8 cellular contexts compared by ENCODE assay signal in genomic region chr5:74919487-74919886, GRCh38. TPM values are rescaled to one million over a fixed set of nuclear protein-coding genes. Genes with fewer than 3 reads are reported as not detected.
DNase-seq lines count a peak whose midpoint lies in the region; ATAC-seq and TF ChIP-seq lines count a peak whose summit lies in the region.

No MANE protein-coding gene starts in this region.

- 3% methylated on average over 6 of the region's 6 CpGs for WGBS in right lobe of liver (ENCODE audit: insufficient coverage, low coverage, low lambda C conversion rate, missing lambda C conversion rate)

- H3K27me3 ChIP-seq in right lobe of liver: no peaks in the 10 kb centered on the region

- no peaks in the 10 kb centered on the region for H3K36me3 ChIP-seq in right lobe of liver

- no peak for DNase-seq in AG09309 (ENCODE audit: low read depth)
- peak; percentile 55 for DNase-seq in NCI-H748 treated with DMSO at 0.1 percent for 48 hours (lab: John Stamatoyannopoulos, UW)
- DNase-seq in central memory CD4-positive, alpha-beta T cell: peak; percentile 10
- DNase-seq in right lobe of liver: no peak

- intact Hi-C loops in right lobe of liver (cut with DNase I): loop anchor here in 1 of 2 donors (10.0 kb wide), 1 partner anchor 155 kb away; the partner anchor contains the start of genes GFM2 and NSA2

- TF ChIP-seq POLR2A in right lobe of liver (IDR thresholded peaks at IDR 0.05) (no peak), GM18505 (IDR thresholded peaks at IDR 0.05; ENCODE audit: borderline replicate concordance, extremely low read depth, insufficient read depth, insufficient read length) (no peak)

- TF ChIP-seq CTCF in AG09309 (IDR thresholded peaks at IDR 0.05; ENCODE audit: control insufficient read depth, insufficient read depth, low read depth, low read length, missing control alignments) (peak; percentile 60), GM12875 (IDR thresholded peaks at IDR 0.05; ENCODE audit: borderline replicate concordance, insufficient read depth, low read depth, low read length) (peak; percentile 27; the same call in 1 of the 2 replicates), right lobe of liver (IDR thresholded peaks at IDR 0.05) (peak; percentile 47 to 67 (median 56))

- H3K27ac ChIP-seq in right lobe of liver: peak overlapping the region in 2 of 3 donors; percentile 84 to 87

- H3K9me3 ChIP-seq in right lobe of liver: peaks cover 0 to 4% (median 0%) of the 10 kb centered on the region in 4 donors

- peaks cover 0 to 37% (median 11%) of the 10 kb centered on the region in 4 donors for H3K4me1 ChIP-seq in right lobe of liver

- ATAC-seq in right lobe of liver (peak; percentile 53 to 70 (median 58)), GM18517 (IDR thresholded peaks at IDR 0.05; ENCODE audit: unreplicated experiment) (no peak), HG03432 (IDR thresholded peaks at IDR 0.05; ENCODE audit: unreplicated experiment) (no peak), GM18505 (IDR thresholded peaks at IDR 0.05; ENCODE audit: unreplicated experiment) (no peak)

- H3K4me3 ChIP-seq in AG09309 (ENCODE audit: control insufficient read depth, low read depth, low read length) (no peak overlapping the region), GM12875 (ENCODE audit: low read depth, low read length) (no peak overlapping the region), right lobe of liver (no peak overlapping the region)

RNA-seq across cellular contexts. Expression of gene FAM169A, which starts 53.3 kb away (rescaled TPM):
- 1 to 10 TPM; 1.2 to 7.5 (median 4.1) TPM for total RNA-seq in right lobe of liver

Comparison
In these comparisons a context has a peak if more than half of its experiments do, and no peak if none do; other contexts are left out.
1. DNase-seq: peak in NCI-H748 treated with DMSO at 0.1 percent for 48 hours (single experiment) and central memory CD4-positive, alpha-beta T cell (single experiment); none in AG09309 (single experiment) and right lobe of liver (0 of 3).
2. ATAC-seq: peak in right lobe of liver (4 of 4); none in GM18517 (single experiment), HG03432 (single experiment) and GM18505 (single experiment).
3. Peak in every context shown above with its lines, with median percentiles within 50 percentile points of each other: CTCF ChIP-seq.